In the genomic region with DNA sequence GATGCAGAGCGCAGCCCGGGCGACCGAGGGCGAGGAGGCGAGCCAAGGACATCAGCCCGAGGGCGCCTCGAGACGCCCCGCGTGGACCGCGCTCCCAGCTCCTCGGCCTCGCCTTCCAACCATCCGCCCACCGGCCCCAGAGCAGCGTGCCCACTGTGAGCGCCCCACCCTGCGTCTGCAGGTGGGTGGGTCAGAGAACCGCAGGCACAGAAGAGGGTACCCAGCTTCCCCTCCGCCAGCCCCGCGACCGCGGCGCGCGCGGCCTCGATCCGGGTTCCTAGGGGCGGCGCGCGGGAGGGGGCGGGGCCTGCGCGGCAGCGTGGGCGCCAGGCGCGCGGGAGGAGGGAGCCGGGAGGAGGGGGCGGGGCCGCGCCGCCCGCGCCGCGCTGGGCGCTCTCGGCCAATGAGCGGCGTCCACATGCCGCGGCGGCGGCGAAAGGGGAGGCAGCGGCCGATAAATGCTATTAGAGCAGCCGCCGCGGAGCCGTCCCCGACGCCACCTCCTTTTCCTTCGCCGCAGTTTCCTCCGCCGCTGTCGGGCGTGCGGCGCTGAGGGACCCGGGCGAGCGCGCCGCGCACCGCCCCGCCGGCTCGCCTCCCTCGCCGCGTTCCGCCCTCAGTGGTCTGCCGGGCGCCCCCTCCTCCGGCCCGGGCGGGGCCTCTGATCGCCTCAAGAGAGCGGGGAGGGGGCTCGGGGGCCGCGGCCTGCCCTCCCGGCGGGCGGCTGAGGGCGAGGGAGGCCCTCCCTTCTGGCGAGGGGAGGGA, we compare ENCODE assay signal across 8 cellular contexts. TPM values are rescaled to one million over a fixed set of nuclear protein-coding genes. Genes with fewer than 3 reads are reported as not detected.
DNase-seq lines count a peak whose midpoint lies in the region; ATAC-seq and TF ChIP-seq lines count a peak whose summit lies in the region.

A gene (plus strand): TSS at position 464 of the 765 bp plus-strand sequence. CDS start 543 bp downstream, outside the sequence.

- H3K9me3 ChIP-seq in HUES64 (ENCODE audit: insufficient read depth, low read depth, low read length), result no peaks in the 10 kb centered on the region
- no peaks in the 10 kb centered on the region for H3K9me3 ChIP-seq in OCI-LY1 (ENCODE audit: low read length)

- H3K4me1 ChIP-seq in HUES64 (ENCODE audit: insufficient read depth, low read length), result peaks cover 41% of the 10 kb centered on the region
- peaks cover 45% of the 10 kb centered on the region for H3K4me1 ChIP-seq in OCI-LY1 (ENCODE audit: insufficient read depth, low read length, severe bottlenecking)

- no peaks in the 10 kb centered on the region for H4K20me1 ChIP-seq in OCI-LY1 (ENCODE audit: insufficient read depth, low read length)

- H3F3A ChIP-seq in OCI-LY1 (ENCODE audit: insufficient read depth, low read length), result no peaks in the 10 kb centered on the region

- under 1% methylated on average over 106 of the region's 108 CpGs for WGBS in HUES64

- peak; percentile 72 for ATAC-seq in GM21423 (IDR thresholded peaks at IDR 0.05; ENCODE audit: unreplicated experiment)

- DNase-seq in Calu3, result peak; percentile 95
- DNase-seq in activated CD8-positive, alpha-beta memory T cell treated with anti-CD3 and anti-CD28 coated beads, Interleukin-2, amount 50 U/mL, for 24 hours (ENCODE audit: extremely low read depth), result peak; percentile 57
- peak; percentile 86 for DNase-seq in endothelial cell (ENCODE audit: low spot score)
- peak; percentile 84 to 89 for DNase-seq in mesothelial cell of epicardium (ENCODE audit: low spot score in 2 of 2, unreplicated experiment in 2 of 2)
- DNase-seq in stimulated activated CD8-positive, alpha-beta memory T cell treated with anti-CD3 and anti-CD28 coated beads, Interleukin-15, amount 100 ng/mL, for 4 hours (ENCODE audit: low read depth in 2 of 2), result peak; percentile 71 to 82

- intact Hi-C loops in Calu3 (cut with micrococcal nuclease; ENCODE audit: unreplicated experiment), result loop anchor here (2.0 kb wide), 1 partner anchor 32 kb away; no protein-coding TSS in a partner anchor

- TF ChIP-seq CTCF in Calu3 (IDR thresholded peaks at IDR 0.05; ENCODE audit: unreplicated experiment) (no peak), OCI-LY1 (IDR thresholded peaks at IDR 0.05; ENCODE audit: low read length) (no peak), endothelial cell (IDR thresholded peaks at IDR 0.05; ENCODE audit: unreplicated experiment) (no peak), mesothelial cell of epicardium (IDR thresholded peaks at IDR 0.05; ENCODE audit: unreplicated experiment) (no peak)

- H3K9ac ChIP-seq in HUES64 (ENCODE audit: low read depth, low read length), result peak within 1 kb of the TSS; percentile 100
- H3K9ac ChIP-seq in OCI-LY1 (ENCODE audit: low read length), result peak within 1 kb of the TSS; percentile 98

- H3K27me3 ChIP-seq in HUES64 (ENCODE audit: insufficient read depth, low read length) (no peaks in the 10 kb centered on the region), OCI-LY1 (ENCODE audit: insufficient read depth, low read length) (no peaks in the 10 kb centered on the region)

- H3K9me2 ChIP-seq in OCI-LY1 (ENCODE audit: low read depth, low read length), result no peaks in the 10 kb centered on the region

- peak within 1 kb of the TSS; percentile 88 for H3K27ac Mint-ChIP-seq in Calu3 (ENCODE audit: unreplicated experiment)
- peak within 1 kb of the TSS; percentile 74 for H3K27ac Mint-ChIP-seq in endothelial cell (ENCODE audit: unreplicated experiment)
- H3K27ac Mint-ChIP-seq in mesothelial cell of epicardium, result peak within 1 kb of the TSS; percentile 95

- peak within 1 kb of the TSS; percentile 86 for H3K4me3 ChIP-seq in HUES64 (ENCODE audit: low read length)
- peak within 1 kb of the TSS; percentile 75 for H3K4me3 ChIP-seq in OCI-LY1 (ENCODE audit: low read depth, low read length, poor library complexity, severe bottlenecking)

- H3K9me3 Mint-ChIP-seq in Calu3 (ENCODE audit: low read depth, unreplicated experiment), result no peaks in the 10 kb centered on the region
- no peaks in the 10 kb centered on the region for H3K9me3 Mint-ChIP-seq in endothelial cell (ENCODE audit: unreplicated experiment)
- H3K9me3 Mint-ChIP-seq in mesothelial cell of epicardium, result no peaks in the 10 kb centered on the region

- H3K4me3 Mint-ChIP-seq in Calu3 (ENCODE audit: low read depth, unreplicated experiment), result peak within 1 kb of the TSS; percentile 90
- peak within 1 kb of the TSS; percentile 96 for H3K4me3 Mint-ChIP-seq in endothelial cell (ENCODE audit: unreplicated experiment)
- peak within 1 kb of the TSS; percentile 92 for H3K4me3 Mint-ChIP-seq in mesothelial cell of epicardium

- peak within 1 kb of the TSS; percentile 93 for H3K4me2 ChIP-seq in OCI-LY1 (ENCODE audit: low read length)

- H2AFZ ChIP-seq in OCI-LY1 (ENCODE audit: low read length), result no peak within 1 kb of the TSS

- H3K27me3 Mint-ChIP-seq in Calu3 (ENCODE audit: unreplicated experiment), result no peaks in the 10 kb centered on the region
- peaks cover 3% of the 10 kb centered on the region for H3K27me3 Mint-ChIP-seq in endothelial cell (ENCODE audit: unreplicated experiment)
- no peaks in the 10 kb centered on the region for H3K27me3 Mint-ChIP-seq in mesothelial cell of epicardium (ENCODE audit: low read depth)

- H3K79me2 ChIP-seq in OCI-LY1 (ENCODE audit: insufficient read depth, low read length), result peaks cover 44% of the 10 kb centered on the region

- H3K36me3 Mint-ChIP-seq in Calu3 (ENCODE audit: insufficient read depth, unreplicated experiment) (peaks cover 64% of the 10 kb centered on the region), endothelial cell (ENCODE audit: low read depth, unreplicated experiment) (peaks cover 3% of the 10 kb centered on the region), mesothelial cell of epicardium (peaks cover 3% of the 10 kb centered on the region)

- BruUV-seq in Calu3 (replicated peaks; lab: Mats Ljungman, UMichigan), result TSS peak; percentile 74

- H3K27ac ChIP-seq in HUES64 (ENCODE audit: low read depth, low read length), result peak within 1 kb of the TSS; percentile 98
- peak within 1 kb of the TSS; percentile 46 for H3K27ac ChIP-seq in OCI-LY1 (ENCODE audit: low read depth, low read length, poor library complexity, severe bottlenecking)

- H3K4me1 Mint-ChIP-seq in Calu3 (ENCODE audit: low read depth, unreplicated experiment) (peaks cover 24% of the 10 kb centered on the region), endothelial cell (ENCODE audit: unreplicated experiment) (peaks cover 38% of the 10 kb centered on the region), mesothelial cell of epicardium (peaks cover 63% of the 10 kb centered on the region)

- H3K36me3 ChIP-seq in HUES64 (ENCODE audit: insufficient read depth, low read length) (peaks cover 35% of the 10 kb centered on the region), OCI-LY1 (ENCODE audit: insufficient read depth, low read length) (peaks cover 37% of the 10 kb centered on the region)

- CTCF ChIA-PET in Calu3 (lab: Charles Lee), result interaction anchor here (0.6 to 2.1 kb wide), 7 partner anchors 11 to 1360 kb away, joined by 3 to 9 read pairs (median 5); no protein-coding TSS in a partner anchor

RNA-seq across cellular contexts. Expression of the gene that starts here (rescaled TPM):
- total RNA-seq in Calu3 (2022) (388 and 437 TPM in 2 replicates), endothelial cell (ENCODE audit: unreplicated experiment) (178 TPM), mesothelial cell of epicardium (179 to 186 TPM (median 182 TPM) in 3 replicates)
- polyA plus RNA-seq in HUES64 (2013, experiment 1 of 2), result 139 TPM
- polyA plus RNA-seq in HUES64 (2013, experiment 2 of 2), result 138 TPM

Comparison
In these comparisons a context has a peak if more than half of its experiments do, and no peak if none do; other contexts are left out.
1. Peak in every context shown above with its lines: DNase-seq, ATAC-seq, H3K4me3 ChIP-seq and H3K27ac ChIP-seq.